ENCODE assay signal across 9 cellular contexts in the genomic region with DNA sequence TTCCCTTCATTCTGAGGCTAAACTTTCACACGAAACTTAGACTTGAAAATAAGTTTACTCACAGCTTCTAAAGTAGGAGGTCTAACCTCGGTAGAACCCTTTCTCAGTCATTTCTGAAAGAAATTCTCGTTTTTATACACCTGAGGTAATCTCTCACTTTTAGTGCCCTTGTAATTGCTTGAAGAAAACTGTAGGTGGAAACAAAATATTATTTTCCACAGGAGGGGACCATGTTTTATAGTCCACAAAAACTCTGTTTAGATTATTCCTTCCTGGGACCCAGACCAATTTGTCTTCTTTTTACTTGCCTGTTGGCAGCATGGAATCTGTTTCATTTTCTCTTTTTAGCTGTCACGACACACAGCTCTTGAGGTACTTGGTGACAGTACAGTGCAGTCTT. TPM values are rescaled to one million over a fixed set of nuclear protein-coding genes. Genes with fewer than 3 reads are reported as not detected.
A peak's percentile ranks its signal among the peaks of the same experiment; 100 is the strongest.
DNase-seq lines count a peak whose midpoint lies in the region; ATAC-seq, FAIRE-seq and TF ChIP-seq lines count a peak whose summit lies in the region.
"Had no signal": no experiment of that assay in that cellular context is flagged by ENCODE, and none has a peak within 500 bp of the region (broad histone marks: within the 10 kb centered on the region; RNA-seq: fewer than 3 reads in every experiment).

No MANE protein-coding gene starts in this region.

- H3K9me2 ChIP-seq in hepatocyte (replicated peaks; ENCODE audit: insufficient read depth) = no peaks in the 10 kb centered on the region

- intact Hi-C loops in CD8-positive, alpha-beta T cell (cut with DNase I, micrococcal nuclease) = loop anchor here (2.0 to 10.0 kb wide), 8 partner anchors 306 to 1144 kb away; a partner anchor contains a TSS

- H3K27me3 ChIP-seq in CD8-positive, alpha-beta T cell (ENCODE audit: insufficient read depth, low read length) = no peaks in the 10 kb centered on the region
- H3K27me3 ChIP-seq in astrocyte (ENCODE audit: insufficient read depth, low read length) (no peaks in the 10 kb centered on the region), mucosa of stomach (ENCODE audit: control insufficient read depth, insufficient read depth, low read length) (no peaks in the 10 kb centered on the region), hepatocyte (no peaks in the 10 kb centered on the region)

- H3K4me2 ChIP-seq in astrocyte (ENCODE audit: low read length) (peak overlapping the region; percentile 93), hepatocyte (no peak overlapping the region)

- CTCF ChIA-PET in CD8-positive, alpha-beta T cell (lab: Charles Lee) = interaction anchor here (1.2 to 1.6 kb wide), 2 partner anchors 13 to 312 kb away, joined by 3 read pairs; no protein-coding TSS in a partner anchor

- peak overlapping the region; percentile 52 for H3K4me3 ChIP-seq in CD8-positive, alpha-beta T cell (ENCODE audit: low read depth, low read length)
- H3K4me3 ChIP-seq in HFF-Myc (replicated peaks; ENCODE audit: low read depth, low read length) (peak overlapping the region; percentile 75), astrocyte (ENCODE audit: insufficient read depth, low read depth, low read length) (peak overlapping the region; percentile 95), mucosa of stomach (ENCODE audit: low read length) (peak overlapping the region; percentile 71), hepatocyte (no peak overlapping the region)

- H3K27ac ChIP-seq in CD8-positive, alpha-beta T cell (ENCODE audit: low read depth, low read length) = peak overlapping the region; percentile 95
- H3K27ac ChIP-seq in astrocyte (ENCODE audit: low read depth, low read length) (peak overlapping the region; percentile 90), substantia nigra (ENCODE audit: low read depth, low read length, poor library complexity, severe bottlenecking) (no peak overlapping the region), hepatocyte (no peak overlapping the region)

- peak overlapping the region; percentile 98 for H3K27ac Mint-ChIP-seq in CD8-positive, alpha-beta T cell
- peak overlapping the region; percentile 97 for H3K27ac Mint-ChIP-seq in astrocyte (ENCODE audit: unreplicated experiment)
- H3K27ac Mint-ChIP-seq in chondrocyte (ENCODE audit: unreplicated experiment) = no peak overlapping the region
- H3K27ac Mint-ChIP-seq: nephron had no signal

- POLR2A ChIA-PET in CD8-positive, alpha-beta T cell (lab: Charles Lee) = interaction anchor here (0.6 to 1.3 kb wide), 3 partner anchors 13 to 1009 kb away, joined by 3 to 9 read pairs (median 5); no protein-coding TSS in a partner anchor

- H3K9ac ChIP-seq in astrocyte (ENCODE audit: low read length) (peak overlapping the region; percentile 98), mucosa of stomach (ENCODE audit: low read length) (peak overlapping the region; percentile 84)

- no peak for DNase-seq in CD8-positive, alpha-beta T cell
- DNase-seq in HFF-Myc (ENCODE audit: extremely low read depth, low read depth) = no peak
- no peak for DNase-seq in astrocyte (ENCODE audit: low read depth)
- DNase-seq in substantia nigra (lab: John Stamatoyannopoulos, UW) = no peak
- DNase-seq in chondrocyte (ENCODE audit: low spot score) = no peak
- no peak for DNase-seq in hepatocyte (ENCODE audit: low spot score)
- no peak for DNase-seq in Kasumi-1 (lab: John Stamatoyannopoulos, UW)

- peaks cover 31% of the 10 kb centered on the region for H3K4me1 Mint-ChIP-seq in CD8-positive, alpha-beta T cell (ENCODE audit: low read depth)
- H3K4me1 Mint-ChIP-seq in astrocyte (ENCODE audit: low read depth, unreplicated experiment) (no peaks in the 10 kb centered on the region), chondrocyte (ENCODE audit: low read depth) (no peaks in the 10 kb centered on the region)
- H3K4me1 Mint-ChIP-seq: nephron had no signal

- H3K36me3 Mint-ChIP-seq in CD8-positive, alpha-beta T cell = peaks cover 10% of the 10 kb centered on the region
- H3K36me3 Mint-ChIP-seq in astrocyte (ENCODE audit: low read depth, unreplicated experiment) (no peaks in the 10 kb centered on the region), chondrocyte (ENCODE audit: low read depth) (no peaks in the 10 kb centered on the region)

- ATAC-seq in CD8-positive, alpha-beta T cell = no peak

- no peaks in the 10 kb centered on the region for H3K9me3 ChIP-seq in CD8-positive, alpha-beta T cell (ENCODE audit: low read length)
- H3K9me3 ChIP-seq in astrocyte (ENCODE audit: insufficient read depth, low read depth, low read length) (no peaks in the 10 kb centered on the region), mucosa of stomach (ENCODE audit: control insufficient read depth, low read length) (no peaks in the 10 kb centered on the region), hepatocyte (ENCODE audit: low read depth) (no peaks in the 10 kb centered on the region)

- no peaks in the 10 kb centered on the region for H3K27me3 Mint-ChIP-seq in CD8-positive, alpha-beta T cell (ENCODE audit: low read depth)
- H3K27me3 Mint-ChIP-seq in astrocyte (ENCODE audit: low read depth, unreplicated experiment) (no peaks in the 10 kb centered on the region), chondrocyte (ENCODE audit: low read depth) (no peaks in the 10 kb centered on the region)

- H4K20me1 ChIP-seq in astrocyte (ENCODE audit: insufficient read depth, low read length) (no peaks in the 10 kb centered on the region), hepatocyte (ENCODE audit: insufficient read depth, poor library complexity, severe bottlenecking) (no peaks in the 10 kb centered on the region)

- no peaks in the 10 kb centered on the region for H3K9me3 Mint-ChIP-seq in CD8-positive, alpha-beta T cell
- H3K9me3 Mint-ChIP-seq in astrocyte (ENCODE audit: unreplicated experiment) (no peaks in the 10 kb centered on the region), chondrocyte (ENCODE audit: low read depth) (no peaks in the 10 kb centered on the region)
- H3K9me3 Mint-ChIP-seq: nephron had no signal

- WGBS in hepatocyte (ENCODE audit: low lambda C conversion rate, missing lambda C conversion rate) = no CpG with 5 or more reads among the region's 4 CpGs

- TF ChIP-seq CTCF in CD8-positive, alpha-beta T cell (IDR thresholded peaks at IDR 0.05) = peak; percentile 11
- TF ChIP-seq CTCF in HFF-Myc (IDR thresholded peaks at IDR 0.05; ENCODE audit: low read depth, low read length, missing control alignments) = no peak
- no peak for TF ChIP-seq CTCF in astrocyte (IDR thresholded peaks at IDR 0.05; ENCODE audit: insufficient read depth, low read depth, low read length)
- TF ChIP-seq CTCF in chondrocyte (IDR thresholded peaks at IDR 0.05) = no peak
- TF ChIP-seq CTCF in hepatocyte (IDR thresholded peaks at IDR 0.05; ENCODE audit: poor library complexity) = no peak

- peaks cover 4% of the 10 kb centered on the region for H3K36me3 ChIP-seq in CD8-positive, alpha-beta T cell (ENCODE audit: insufficient read depth, low read length)
- H3K36me3 ChIP-seq in astrocyte (ENCODE audit: insufficient read depth, low read length) (no peaks in the 10 kb centered on the region), mucosa of stomach (ENCODE audit: control insufficient read depth, insufficient read depth, low read length) (no peaks in the 10 kb centered on the region), hepatocyte (replicated peaks; ENCODE audit: insufficient read depth, low read depth) (no peaks in the 10 kb centered on the region)

- peak overlapping the region; percentile 86 for H3K4me3 Mint-ChIP-seq in CD8-positive, alpha-beta T cell
- H3K4me3 Mint-ChIP-seq in astrocyte (ENCODE audit: unreplicated experiment) (peak overlapping the region; percentile 88), chondrocyte (ENCODE audit: unreplicated experiment) (no peak overlapping the region)
- H3K4me3 Mint-ChIP-seq: nephron had no signal

- H3K4me1 ChIP-seq in CD8-positive, alpha-beta T cell (ENCODE audit: insufficient read depth, low read length) = peaks cover 36% of the 10 kb centered on the region
- no peaks in the 10 kb centered on the region for H3K4me1 ChIP-seq in astrocyte (ENCODE audit: insufficient read depth, low read length)
- H3K4me1 ChIP-seq in mucosa of stomach (ENCODE audit: control insufficient read depth, insufficient read depth, low read length) = no peaks in the 10 kb centered on the region
- H3K4me1 ChIP-seq in hepatocyte (ENCODE audit: insufficient read depth) = no peaks in the 10 kb centered on the region

- H2AFZ ChIP-seq in astrocyte (ENCODE audit: low read depth, low read length) (peak overlapping the region; percentile 81), hepatocyte (no peak overlapping the region)

- H3K79me2 ChIP-seq in astrocyte (ENCODE audit: insufficient read depth, low read length) (peaks cover 30% of the 10 kb centered on the region), hepatocyte (no peaks in the 10 kb centered on the region)

- no peak for FAIRE-seq in astrocyte (lab: Jason Lieb, UNC)

RNA-seq across cellular contexts. Expression of a gene that starts 0.9 kb away (rescaled TPM):
- 10 to 100 TPM; 19.0 to 19.5 TPM for total RNA-seq in CD8-positive, alpha-beta T cell
- total RNA-seq in astrocyte (34.8 and 36.8 TPM in 2 replicates), chondrocyte (not detected in 3 replicates), hepatocyte (not detected in 2 replicates)
- not detected in 2 replicates for polyA plus RNA-seq in hepatocyte

Comparison
In these comparisons a context has a peak if more than half of its experiments do, and no peak if none do; other contexts are left out.
1. H3K27ac ChIP-seq: peak in CD8-positive, alpha-beta T cell (single experiment) and astrocyte (single experiment); none in substantia nigra (single experiment) and hepatocyte (single experiment).